Comparison of ENCODE assay signal across 11 cellular contexts in genomic region chr2:200352631-200353030, GRCh38. TPM values are rescaled to one million over a fixed set of nuclear protein-coding genes. Genes with fewer than 3 reads are reported as not detected.
DNase-seq lines count a peak whose midpoint lies in the region; ATAC-seq and TF ChIP-seq lines count a peak whose summit lies in the region.
"Had no signal": no experiment of that assay in that cellular context is flagged by ENCODE, and none has a peak within 500 bp of the region (broad histone marks: within the 10 kb centered on the region; RNA-seq: fewer than 3 reads in every experiment).

No MANE protein-coding gene starts in this region.

- H3K4me1 ChIP-seq in SJSA1 (replicated peaks) (peaks cover 59% of the 10 kb centered on the region), psoas muscle (peaks cover 36% of the 10 kb centered on the region)

- H3K36me3 ChIP-seq in SJSA1 (peaks cover 8% of the 10 kb centered on the region), psoas muscle (ENCODE audit: insufficient read depth in 1 of 2, low read depth in 1 of 2) (no peaks in the 10 kb centered on the region)
- H3K36me3 ChIP-seq: BLaER1 had no signal

- ATAC-seq in psoas muscle = no peak
- ATAC-seq in GM19351 (IDR thresholded peaks at IDR 0.05; ENCODE audit: unreplicated experiment) = no peak

- H3K27me3 ChIP-seq in SJSA1 (replicated peaks) (no peaks in the 10 kb centered on the region), psoas muscle (ENCODE audit: insufficient read depth in 3 of 3, low read length in 2 of 3) (no peaks in the 10 kb centered on the region)
- H3K27me3 ChIP-seq: BLaER1 had no signal

- H3K27ac ChIP-seq in SJSA1 (peak overlapping the region; percentile 27; the same call in 1 of the 2 replicates), psoas muscle (peak overlapping the region; percentile 14)
- H3K27ac ChIP-seq: BLaER1 had no signal

- no peak overlapping the region for H3K4me3 ChIP-seq in SJSA1
- no peak overlapping the region for H3K4me3 ChIP-seq in psoas muscle
- H3K4me3 ChIP-seq: BLaER1 had no signal

- DNase-seq in Daoy (ENCODE audit: low read depth) = peak; percentile 61
- DNase-seq in SJSA1 (ENCODE audit: low read depth in 1 of 2, low spot score in 2 of 2) = peak; percentile 49 to 63
- DNase-seq in glomerular visceral epithelial cell (ENCODE audit: extremely low spot score) = peak; percentile 74
- DNase-seq in psoas muscle = no peak
- no peak for DNase-seq in NCI-H1048 (lab: John Stamatoyannopoulos, UW)
- DNase-seq in T1000 (lab: John Stamatoyannopoulos, UW) = no peak
- no peak for DNase-seq in posterior cingulate gyrus
- DNase-seq: activated CD4-positive, alpha-beta T cell treated with anti-CD3 and anti-CD28 coated beads, Interleukin-2, amount 10 ng/mL, durations not matched to agents 7 days and 5 days; glutamatergic neuron had no signal

- TF ChIP-seq CTCF in psoas muscle (IDR thresholded peaks at IDR 0.05) = no peak

- intact Hi-C loops in psoas muscle (cut with DNase I) = no loop called here
- intact Hi-C loops in posterior cingulate gyrus (cut with DNase I) = no loop called here

- no peaks in the 10 kb centered on the region for H3K9me3 ChIP-seq in SJSA1 (replicated peaks)
- no peaks in the 10 kb centered on the region for H3K9me3 ChIP-seq in psoas muscle
- H3K9me3 ChIP-seq: BLaER1 had no signal

- WGBS in psoas muscle, 3 donors = 54 to 86% (median 71%) methylated on average over 1 of the region's 1 CpG

RNA-seq across cellular contexts. Expression of gene SPATS2L, which starts 46.1 kb away (rescaled TPM):
- 64.1 and 66.2 TPM in 2 replicates for total RNA-seq in Daoy (2014; rRNA removed; shearing (Covaris generic))
- total RNA-seq in SJSA1 (2014; rRNA removed; shearing (Covaris generic)) = 81.9 and 149 TPM in 2 replicates
- total RNA-seq in psoas muscle = 10 to 100 TPM; 34.2 to 60.2 (median 50.9) TPM
- polyA plus RNA-seq in psoas muscle = 100 to 1,000 TPM in 2 of 3 donors, 10 to 100 TPM in 1; 62.1 to 286 (median 172) TPM

Comparison
In these comparisons a context has a peak if more than half of its experiments do, and no peak if none do; other contexts are left out.
1. DNase-seq: peak in Daoy (single experiment), SJSA1 (2 of 2) and glomerular visceral epithelial cell (single experiment); none in psoas muscle (0 of 2), NCI-H1048 (single experiment), T1000 (single experiment) and posterior cingulate gyrus (0 of 10).